Comparison of ENCODE assay signal across 9 cellular contexts in the genomic region with DNA sequence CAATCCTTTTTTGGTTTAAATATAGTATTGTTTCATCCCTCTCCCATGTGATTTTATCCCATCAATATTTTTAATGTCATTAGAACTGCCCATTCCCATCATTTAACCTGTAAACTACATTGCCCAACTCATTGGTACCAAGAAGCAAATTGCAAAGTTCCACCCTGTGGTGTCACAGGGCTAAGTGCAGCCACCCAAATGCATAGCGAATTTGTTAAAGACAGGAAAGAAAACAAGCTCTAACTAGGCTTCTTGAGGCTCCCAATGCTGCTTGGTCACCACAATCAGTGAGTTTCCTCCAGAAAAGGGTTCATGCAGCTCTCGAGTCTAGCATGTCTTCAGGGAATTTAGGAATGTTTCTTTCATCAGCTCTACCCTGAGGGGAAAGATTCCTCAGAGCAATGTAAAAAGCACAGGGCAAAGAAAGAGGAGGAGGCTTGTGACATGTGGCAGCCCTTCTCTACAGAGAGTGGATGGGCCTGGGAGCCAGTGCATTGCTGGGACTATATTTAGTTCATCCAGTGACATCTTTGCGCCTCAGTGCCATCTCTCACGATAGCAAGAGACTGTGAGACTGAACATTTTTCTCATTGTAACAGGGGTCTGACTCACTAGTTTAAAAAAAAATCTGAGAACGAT. TPM values are rescaled to one million over a fixed set of nuclear protein-coding genes. Genes with fewer than 3 reads are reported as not detected.
DNase-seq lines count a peak whose midpoint lies in the region; ATAC-seq, FAIRE-seq and TF ChIP-seq lines count a peak whose summit lies in the region.
"Had no signal": no experiment of that assay in that cellular context is flagged by ENCODE, and none has a peak within 500 bp of the region (broad histone marks: within the 10 kb centered on the region; RNA-seq: fewer than 3 reads in every experiment).

No MANE protein-coding gene starts in this region.

- no peaks in the 10 kb centered on the region for H3K9me3 ChIP-seq in skeletal muscle tissue (ENCODE audit: control insufficient read depth in 3 of 3, low read length in 3 of 3)
- no peaks in the 10 kb centered on the region for H3K9me3 ChIP-seq in BE2C
- no peaks in the 10 kb centered on the region for H3K9me3 ChIP-seq in small intestine (ENCODE audit: control insufficient read depth, low read depth)
- H3K9me3 ChIP-seq in HAP-1: no peaks in the 10 kb centered on the region

- peak overlapping the region; percentile 54 for H3K27ac ChIP-seq in skeletal muscle tissue (ENCODE audit: low read depth, low read length)
- H3K27ac ChIP-seq in small intestine (ENCODE audit: low read depth in 1 of 2, low read length in 1 of 2): peak overlapping the region in 1 of 2 donors; percentile 30
- H3K27ac ChIP-seq: epithelial cell of prostate had no signal

- H3K4me1 Mint-ChIP-seq in effector memory CD8-positive, alpha-beta T cell (ENCODE audit: low read depth in 2 of 2): peaks cover 5 to 8% of the 10 kb centered on the region in 2 donors

- no peak for TF ChIP-seq CTCF in BE2C (IDR thresholded peaks at IDR 0.05; ENCODE audit: low read depth, low read length)

- H3K9me3 Mint-ChIP-seq in effector memory CD8-positive, alpha-beta T cell: no peaks in the 10 kb centered on the region

- peaks cover 0 to 5% of the 10 kb centered on the region in 2 donors for H3K27me3 Mint-ChIP-seq in effector memory CD8-positive, alpha-beta T cell

- H3K4me3 ChIP-seq in skeletal muscle tissue (ENCODE audit: low read length in 3 of 3): peak overlapping the region in 1 of 3 donors; percentile 33
- H3K4me3 ChIP-seq in BE2C (ENCODE audit: low read depth, low read length): no peak overlapping the region
- no peak overlapping the region for H3K4me3 ChIP-seq in small intestine (ENCODE audit: low read depth in 1 of 2, low read length in 2 of 2)
- H3K4me3 ChIP-seq in HAP-1: no peak overlapping the region

- H3K27me3 ChIP-seq in skeletal muscle tissue (ENCODE audit: control insufficient read depth in 3 of 3, insufficient read depth in 3 of 3, low read length in 3 of 3): no peaks in the 10 kb centered on the region
- H3K27me3 ChIP-seq in BE2C: no peaks in the 10 kb centered on the region
- no peaks in the 10 kb centered on the region for H3K27me3 ChIP-seq in small intestine (ENCODE audit: control insufficient read depth in 2 of 2, insufficient read depth in 2 of 2, low read length in 2 of 2)
- no peaks in the 10 kb centered on the region for H3K27me3 ChIP-seq in HAP-1 (ENCODE audit: low read depth)

- peak overlapping the region; percentile 11 to 13 for H3K27ac Mint-ChIP-seq in effector memory CD8-positive, alpha-beta T cell

- no peaks in the 10 kb centered on the region for H3K36me3 Mint-ChIP-seq in effector memory CD8-positive, alpha-beta T cell (ENCODE audit: insufficient read depth)

- peaks cover 6 to 10% (median 8%) of the 10 kb centered on the region in 3 donors for H3K4me1 ChIP-seq in skeletal muscle tissue (ENCODE audit: control insufficient read depth in 3 of 3, insufficient read depth in 3 of 3, low read length in 3 of 3)
- no peaks in the 10 kb centered on the region for H3K4me1 ChIP-seq in BE2C
- H3K4me1 ChIP-seq in small intestine (ENCODE audit: control insufficient read depth in 2 of 2, insufficient read depth in 1 of 2, low read depth in 1 of 2, low read length in 1 of 2): peaks cover 4 to 5% of the 10 kb centered on the region in 2 donors
- H3K4me1 ChIP-seq in HAP-1: no peaks in the 10 kb centered on the region

- in situ Hi-C loops in HAP-1 (cut with MboI; ENCODE audit: low sequenced_read_pairs): loop anchor here (5.0 kb wide), 1 partner anchor 321 kb away; no protein-coding TSS in a partner anchor

- peak overlapping the region; percentile 24 to 46 for H3K4me3 Mint-ChIP-seq in effector memory CD8-positive, alpha-beta T cell

- no peaks in the 10 kb centered on the region for H3K36me3 ChIP-seq in skeletal muscle tissue (ENCODE audit: control insufficient read depth in 3 of 3, insufficient read depth in 3 of 3, low read length in 3 of 3)
- H3K36me3 ChIP-seq in BE2C: no peaks in the 10 kb centered on the region
- no peaks in the 10 kb centered on the region for H3K36me3 ChIP-seq in small intestine (ENCODE audit: control insufficient read depth in 2 of 2, insufficient read depth in 2 of 2, low read length in 2 of 2)
- H3K36me3 ChIP-seq in HAP-1 (replicated peaks): no peaks in the 10 kb centered on the region

- no peak for DNase-seq in effector memory CD8-positive, alpha-beta T cell
- no peak for DNase-seq in BE2C
- no peak for DNase-seq in small intestine
- DNase-seq in HAP-1 (ENCODE audit: low spot score in 2 of 2): no peak

- peak; percentile 34 for ATAC-seq in GM19043 (IDR thresholded peaks at IDR 0.05; ENCODE audit: low read depth, unreplicated experiment)
- peak; percentile 58 for ATAC-seq in HG03354 (IDR thresholded peaks at IDR 0.05; ENCODE audit: poor library complexity, severe bottlenecking, unreplicated experiment)
- ATAC-seq in effector memory CD8-positive, alpha-beta T cell (replicated peaks): peak; percentile 49
- ATAC-seq in GM18861 (IDR thresholded peaks at IDR 0.05; ENCODE audit: unreplicated experiment): no peak

- no peak overlapping the region for H3K9ac ChIP-seq in skeletal muscle tissue (ENCODE audit: low read depth in 1 of 3, low read length in 3 of 3)

- no peak for FAIRE-seq in small intestine (lab: Jason Lieb, UNC)

- WGBS in small intestine, 3 donors: 62 to 90% (median 79%) methylated on average over 5 of the region's 5 CpGs

RNA-seq across cellular contexts. Expression of gene CAV1, which starts 58.1 kb away (rescaled TPM):
- 175 TPM for total RNA-seq in skeletal muscle tissue
- not detected for polyA plus RNA-seq in BE2C (2012; ENCODE audit: insufficient read depth, insufficient read length, low read depth)
- 10 to 100 TPM in 1 of 3 donors, 1 to 10 TPM in 2; 3.1 to 57.3 (median 8.9) TPM for polyA plus RNA-seq in small intestine
